ENCODE assay signal across 19 cellular contexts in genomic region chr3:117700573-117701360, GRCh38.
"Had no signal": no experiment of that assay in that cellular context is flagged by ENCODE, and none has a peak within 500 bp of the region (broad histone marks: within the 10 kb centered on the region; RNA-seq: fewer than 3 reads in every experiment).

No MANE protein-coding gene starts in this region.

- H3K36me3 ChIP-seq: heart left ventricle, left ventricle myocardium inferior, upper lobe of right lung had no signal

- DNase-seq: activated CD4-positive, alpha-beta T cell treated with anti-CD3 and anti-CD28 coated beads, Interleukin-2, amount 50 U/mL, for 1 hour; activated CD4-positive, CD25-positive, alpha-beta regulatory T cell; activated CD8-positive, alpha-beta memory T cell treated with anti-CD3 and anti-CD28 coated beads, Interleukin-2, amount 10 ng/mL, durations not matched to agents 7 days and 5 days; activated effector memory CD4-positive, alpha-beta T cell treated with anti-CD3 and anti-CD28 coated beads, Interleukin-2, amount 50 U/mL, for 16 hours; activated T-cell treated with anti-CD3 and anti-CD28 coated beads, Interleukin-2, amount 50 U/mL, for 4 hours; cerebellar nuclear complex; foreskin melanocyte; heart left ventricle; left ventricle myocardium inferior; mesenchymal stem cell; stimulated activated CD4-positive, alpha-beta T cell treated with anti-CD3 and anti-CD28 coated beads, Interleukin-4, amount 100 ng/mL, for 1 hour; stimulated activated CD8-positive, alpha-beta memory T cell treated with anti-CD3 and anti-CD28 coated beads, Interleukin-4, amount 100 ng/mL, for 48 hours; T-helper 2 cell; testis; upper lobe of right lung had no signal

- H3K27ac Mint-ChIP-seq: activated CD8-positive, alpha-beta memory T cell treated with anti-CD3 and anti-CD28 coated beads, Interleukin-2, amount 10 ng/mL, durations not matched to agents 7 days and 5 days; activated naive CD4-positive, alpha-beta T cell treated with anti-CD3 and anti-CD28 coated beads, Interleukin-2, amount 50 U/mL, for 72 hours; natural killer cell treated with Interleukin-12 subunit alpha and Interleukin-12 subunit beta and Interleukin-15 and Interleukin-18, amount 100 ng/mL, for 72 hours; stimulated activated naive CD8-positive, alpha-beta T cell treated with anti-CD3 and anti-CD28 coated beads, Interleukin-15, Interleukin-2, amounts not matched to agents 100 ng/mL and 50 ng/mL, for 24 hours had no signal

- H3K36me3 Mint-ChIP-seq: activated CD8-positive, alpha-beta memory T cell treated with anti-CD3 and anti-CD28 coated beads, Interleukin-2, amount 10 ng/mL, durations not matched to agents 7 days and 5 days; activated naive CD4-positive, alpha-beta T cell treated with anti-CD3 and anti-CD28 coated beads, Interleukin-2, amount 50 U/mL, for 72 hours; natural killer cell treated with Interleukin-12 subunit alpha and Interleukin-12 subunit beta and Interleukin-15 and Interleukin-18, amount 100 ng/mL, for 72 hours had no signal

- H3K4me1 ChIP-seq: heart left ventricle, left ventricle myocardium inferior, testis, upper lobe of right lung had no signal

- H3K27ac ChIP-seq: heart left ventricle, left ventricle myocardium inferior, testis, upper lobe of right lung had no signal

- H3K4me3 ChIP-seq: heart left ventricle, left ventricle myocardium inferior, testis, upper lobe of right lung had no signal

- H3K27me3 Mint-ChIP-seq: activated CD8-positive, alpha-beta memory T cell treated with anti-CD3 and anti-CD28 coated beads, Interleukin-2, amount 10 ng/mL, durations not matched to agents 7 days and 5 days; natural killer cell treated with Interleukin-12 subunit alpha and Interleukin-12 subunit beta and Interleukin-15 and Interleukin-18, amount 100 ng/mL, for 72 hours; stimulated activated naive CD8-positive, alpha-beta T cell treated with anti-CD3 and anti-CD28 coated beads, Interleukin-15, Interleukin-2, amounts not matched to agents 100 ng/mL and 50 ng/mL, for 24 hours had no signal

- H3K9me3 ChIP-seq: heart left ventricle, left ventricle myocardium inferior, testis, upper lobe of right lung had no signal

- ATAC-seq: activated CD8-positive, alpha-beta memory T cell treated with anti-CD3 and anti-CD28 coated beads, Interleukin-2, amount 10 ng/mL, durations not matched to agents 7 days and 5 days; activated naive CD4-positive, alpha-beta T cell treated with anti-CD3 and anti-CD28 coated beads, Interleukin-2, amount 50 U/mL, for 72 hours; activated T-cell treated with anti-CD3 and anti-CD28 coated beads, Interleukin-2, amount 50 U/mL, for 4 hours; esophagus mucosa; heart left ventricle; natural killer cell treated with Interleukin-12 subunit alpha and Interleukin-12 subunit beta and Interleukin-15 and Interleukin-18, amount 100 ng/mL, for 72 hours; upper lobe of right lung had no signal

- H3K4me3 Mint-ChIP-seq: activated CD8-positive, alpha-beta memory T cell treated with anti-CD3 and anti-CD28 coated beads, Interleukin-2, amount 10 ng/mL, durations not matched to agents 7 days and 5 days; activated T-cell treated with anti-CD3 and anti-CD28 coated beads, Interleukin-2, amount 50 U/mL, for 4 hours; natural killer cell treated with Interleukin-12 subunit alpha and Interleukin-12 subunit beta and Interleukin-15 and Interleukin-18, amount 100 ng/mL, for 72 hours; stimulated activated naive CD8-positive, alpha-beta T cell treated with anti-CD3 and anti-CD28 coated beads, Interleukin-15, Interleukin-2, amounts not matched to agents 100 ng/mL and 50 ng/mL, for 24 hours had no signal

- H3K27me3 ChIP-seq: testis, upper lobe of right lung had no signal

- H3K4me1 Mint-ChIP-seq: activated CD8-positive, alpha-beta memory T cell treated with anti-CD3 and anti-CD28 coated beads, Interleukin-2, amount 10 ng/mL, durations not matched to agents 7 days and 5 days had no signal
